ENCODE assay signal across 8 cellular contexts in genomic region chr1:11925196-11925937, GRCh38. TPM values are rescaled to one million over a fixed set of nuclear protein-coding genes. Genes with fewer than 3 reads are reported as not detected.
A peak's percentile ranks its signal among the peaks of the same experiment; 100 is the strongest.
DNase-seq lines count a peak whose midpoint lies in the region; ATAC-seq and TF ChIP-seq lines count a peak whose summit lies in the region.
"Not testable (repeated sequence)": the region's sequence is repeated elsewhere in the genome, so short reads cannot be mapped to it uniquely, and the experiment has no call there.

No MANE protein-coding gene starts in this region.

- not testable (repeated sequence) for H3K27me3 Mint-ChIP-seq in T-helper 17 cell; MCF 10A (ENCODE audit: insufficient read depth, unreplicated experiment); natural killer cell (ENCODE audit: low read depth in 2 of 2)

- POLR2A ChIA-PET in MCF 10A (lab: Yijun Ruan, JAX) = interaction anchor here (0.9 to 2.3 kb wide), 4 partner anchors 16 to 188 kb away, joined by 3 to 70 read pairs (median 12); partner anchors contain the start of gene MFN2

- TF ChIP-seq POLR2A in suprapubic skin (IDR thresholded peaks at IDR 0.05) = not testable (repeated sequence)

- H3K9me3 ChIP-seq in T-helper 17 cell (ENCODE audit: control insufficient read depth, low read length, poor library complexity, severe bottlenecking); left ventricle myocardium inferior (replicated peaks); suprapubic skin: not testable (repeated sequence)

- no CpG with 5 or more reads among the region's 54 CpGs for WGBS in suprapubic skin

- H3K27ac Mint-ChIP-seq in T-helper 17 cell (peak overlapping the region; percentile 83), natural killer cell (peak overlapping the region; percentile 63 to 68)
- H3K27ac Mint-ChIP-seq in MCF 10A (ENCODE audit: low read depth, unreplicated experiment) = not testable (repeated sequence)

- not testable (repeated sequence) for TF ChIP-seq EP300 in suprapubic skin (IDR thresholded peaks at IDR 0.05)

- not testable (repeated sequence) for TF ChIP-seq CTCF in MCF 10A (IDR thresholded peaks at IDR 0.05; ENCODE audit: unreplicated experiment); left ventricle myocardium inferior (IDR thresholded peaks at IDR 0.05; ENCODE audit: borderline replicate concordance); natural killer cell (IDR thresholded peaks at IDR 0.05); suprapubic skin (IDR thresholded peaks at IDR 0.05)

- not testable (repeated sequence) for H3K9me3 Mint-ChIP-seq in MCF 10A (ENCODE audit: unreplicated experiment); natural killer cell

- H3K27ac ChIP-seq in left ventricle myocardium inferior (replicated peaks) = peak overlapping the region; percentile 87
- peak overlapping the region; percentile 73 for H3K27ac ChIP-seq in suprapubic skin

- H3K4me1 ChIP-seq in left ventricle myocardium inferior (peaks cover 86% of the 10 kb centered on the region), suprapubic skin (peaks cover 84% of the 10 kb centered on the region)

- CTCF ChIA-PET in MCF 10A (lab: Yijun Ruan, JAX) = not testable (repeated sequence)

- peak; percentile 32 for ATAC-seq in GM21723 (IDR thresholded peaks at IDR 0.05; ENCODE audit: unreplicated experiment)
- peak; percentile 25 for ATAC-seq in HG03460 (IDR thresholded peaks at IDR 0.05; ENCODE audit: unreplicated experiment)
- not testable (repeated sequence) for ATAC-seq in T-helper 17 cell, natural killer cell

- DNase-seq in DMS79 (lab: John Stamatoyannopoulos, UW) = peak; percentile 73
- DNase-seq in T-helper 17 cell; MCF 10A (ENCODE audit: unreplicated experiment); left ventricle myocardium inferior; natural killer cell; suprapubic skin (ENCODE audit: low spot score in 2 of 2): not testable (repeated sequence)

- H3K4me3 Mint-ChIP-seq in T-helper 17 cell (peak overlapping the region; percentile 90), MCF 10A (ENCODE audit: unreplicated experiment) (peak overlapping the region; percentile 78), natural killer cell (peak overlapping the region; percentile 86)

- H3K36me3 Mint-ChIP-seq in T-helper 17 cell (ENCODE audit: low read depth); natural killer cell: not testable (repeated sequence)
- peaks cover 34% of the 10 kb centered on the region for H3K36me3 Mint-ChIP-seq in MCF 10A (ENCODE audit: insufficient read depth, unreplicated experiment)

- not testable (repeated sequence) for H3K27me3 ChIP-seq in left ventricle myocardium inferior (ENCODE audit: low read depth); suprapubic skin

- intact Hi-C loops in MCF 10A (cut with micrococcal nuclease); left ventricle myocardium inferior (cut with micrococcal nuclease); natural killer cell (cut with micrococcal nuclease): not testable (repeated sequence)

- not testable (repeated sequence) for BruUV-seq in MCF 10A (replicated peaks; lab: Mats Ljungman, UMichigan)

- H3K4me3 ChIP-seq in left ventricle myocardium inferior = peak overlapping the region; percentile 75
- H3K4me3 ChIP-seq in suprapubic skin = peak overlapping the region; percentile 77

- peaks cover 26% of the 10 kb centered on the region for H3K4me1 Mint-ChIP-seq in T-helper 17 cell
- peaks cover 20% of the 10 kb centered on the region for H3K4me1 Mint-ChIP-seq in MCF 10A (ENCODE audit: insufficient read depth, unreplicated experiment)
- H3K4me1 Mint-ChIP-seq in natural killer cell = peaks cover 27 to 36% of the 10 kb centered on the region in 2 donors

- peaks cover 32% of the 10 kb centered on the region for H3K36me3 ChIP-seq in left ventricle myocardium inferior
- H3K36me3 ChIP-seq in suprapubic skin = peaks cover 26% of the 10 kb centered on the region

RNA-seq across cellular contexts. Expression of gene KIAA2013, which starts 0.9 kb away (rescaled TPM):
- total RNA-seq in T-helper 17 cell (10 to 100 TPM; 17.5 to 20.6 TPM), MCF 10A (2022) (20.4 and 24.3 TPM in 2 replicates), left ventricle myocardium inferior (40.9 TPM), natural killer cell (10 to 100 TPM; 32.0 to 44.8 (median 40.4) TPM), suprapubic skin (10 to 100 TPM; 59.5 to 98.4 (median 78.8) TPM)

RNA-seq across cellular contexts. Expression of gene PLOD1, which starts 9.2 kb away (rescaled TPM):
- total RNA-seq in T-helper 17 cell (1 to 10 TPM; 2.8 to 3.0 TPM), MCF 10A (2022) (47.2 and 48.2 TPM in 2 replicates), left ventricle myocardium inferior (61.6 TPM), natural killer cell (10 to 100 TPM; 69.8 to 80.5 (median 80.4) TPM), suprapubic skin (10 to 100 TPM; 26.7 to 47.6 (median 37.7) TPM)

RNA-seq across cellular contexts. Expression of gene MFN2, which starts 54.9 kb away (rescaled TPM):
- total RNA-seq in T-helper 17 cell (10 to 100 TPM; 34.7 to 46.4 TPM), MCF 10A (2022) (95.6 and 105 TPM in 2 replicates), left ventricle myocardium inferior (663 TPM), natural killer cell (10 to 100 TPM; 54.7 to 65.9 (median 55.8) TPM), suprapubic skin (100 to 1,000 TPM; 106 to 146 (median 124) TPM)

Comparison
In these comparisons a context has a peak if more than half of its experiments do, and no peak if none do; other contexts are left out.
1. RNA of gene PLOD1, which starts 9.2 kb away (total RNA-seq): 69.8 to 80.5 TPM in natural killer cell, 61.6 TPM in left ventricle myocardium inferior (single experiment), 47.2 to 48.2 TPM in MCF 10A and 26.7 to 47.6 TPM in suprapubic skin; 2.8 to 3.0 TPM in T-helper 17 cell; every median in the first group is over 4 times any median in the second.
2. Peak in every context shown above with its lines, with median percentiles within 50 percentile points of each other: H3K4me3 Mint-ChIP-seq.